ENCODE assay signal across 10 cellular contexts in genomic region chr10:17787087-17787942, GRCh38. TPM values are rescaled to one million over a fixed set of nuclear protein-coding genes. Genes with fewer than 3 reads are reported as not detected.
A peak's percentile ranks its signal among the peaks of the same experiment; 100 is the strongest.
DNase-seq lines count a peak whose midpoint lies in the region; ATAC-seq, FAIRE-seq and TF ChIP-seq lines count a peak whose summit lies in the region.
"Had no signal": no experiment of that assay in that cellular context is flagged by ENCODE, and none has a peak within 500 bp of the region (broad histone marks: within the 10 kb centered on the region; RNA-seq: fewer than 3 reads in every experiment).

No MANE protein-coding gene starts in this region.

- H3K27me3 ChIP-seq in AG04450 (ENCODE audit: control insufficient read depth, insufficient read depth, low read length) (no peaks in the 10 kb centered on the region), HUES6 (ENCODE audit: control insufficient read depth, insufficient read depth, low read length) (no peaks in the 10 kb centered on the region), bronchial epithelial cell (ENCODE audit: control insufficient read depth, insufficient read depth, low read length) (no peaks in the 10 kb centered on the region)

- POLR2A ChIA-PET in AG04450 (lab: Yijun Ruan, JAX): interaction anchor here (0.6 to 1.4 kb wide), 3 partner anchors 26 to 293 kb away, joined by 3 to 6 read pairs (median 4); partner anchors contain the start of gene STAM

- intact Hi-C loops in posterior cingulate gyrus (cut with DNase I): no loop called here

- ATAC-seq in activated naive CD4-positive, alpha-beta T cell treated with anti-CD3 and anti-CD28 coated beads, Interleukin-2, amount 50 U/mL, for 72 hours: no peak

- H3K4me3 ChIP-seq in AG04450 (ENCODE audit: low read depth, low read length) (no peak overlapping the region), HUES6 (ENCODE audit: low read depth, low read length) (no peak overlapping the region), bronchial epithelial cell (ENCODE audit: low read depth, low read length) (no peak overlapping the region)

- H3K9ac ChIP-seq in HUES6 (ENCODE audit: low read length): no peak overlapping the region

- DNase-seq in AG04450 (ENCODE audit: low read depth, low spot score): peak; percentile 86
- peak; percentile 98 for DNase-seq in bronchial epithelial cell (ENCODE audit: low read depth)
- DNase-seq in kidney tubule cell (ENCODE audit: low spot score): peak; percentile 97
- DNase-seq in posterior cingulate gyrus: no peak
- no peak for DNase-seq in activated naive CD4-positive, alpha-beta T cell treated with anti-CD3 and anti-CD28 coated beads, Interleukin-2, amount 50 U/mL, for 72 hours (ENCODE audit: low spot score in 2 of 2)
- no peak for DNase-seq in NOMO-1 treated with DMSO at 0.1 percent for 48 hours (lab: John Stamatoyannopoulos, UW; ENCODE audit: unreplicated experiment)
- DNase-seq in stimulated activated CD4-positive, alpha-beta T cell treated with anti-CD3 and anti-CD28 coated beads, Interleukin-4, amount 100 ng/mL, for 24 hours: no peak
- DNase-seq: activated CD4-positive, alpha-beta T cell treated with anti-CD3 and anti-CD28 coated beads for 48 hours; C1 segment of cervical spinal cord had no signal

- no peak for FAIRE-seq in bronchial epithelial cell (lab: Jason Lieb, UNC)

- TF ChIP-seq CTCF in AG04450 (IDR thresholded peaks at IDR 0.05; ENCODE audit: low read depth, low read length): no peak
- no peak for TF ChIP-seq CTCF in bronchial epithelial cell (IDR thresholded peaks at IDR 0.05; ENCODE audit: insufficient read depth, low read length, severe bottlenecking)

- no peaks in the 10 kb centered on the region for H3K9me3 ChIP-seq in AG04450 (ENCODE audit: control insufficient read depth, insufficient read depth, low read length)
- no peaks in the 10 kb centered on the region for H3K9me3 ChIP-seq in HUES6 (ENCODE audit: control insufficient read depth, insufficient read depth, low read depth, low read length)

- CTCF ChIA-PET in AG04450 (lab: Charles Lee): interaction anchor here (0.6 to 1.4 kb wide), 3 partner anchors 49 to 1037 kb away, joined by 3 to 4 read pairs (median 3); no protein-coding TSS in a partner anchor

- H3K36me3 ChIP-seq in HUES6 (ENCODE audit: control insufficient read depth, insufficient read depth, low read length) (no peaks in the 10 kb centered on the region), bronchial epithelial cell (ENCODE audit: control insufficient read depth, insufficient read depth, low read length) (no peaks in the 10 kb centered on the region)

- no peak overlapping the region for H3K27ac Mint-ChIP-seq in activated naive CD4-positive, alpha-beta T cell treated with anti-CD3 and anti-CD28 coated beads, Interleukin-2, amount 50 U/mL, for 72 hours

- peaks cover 9% of the 10 kb centered on the region; the same call in 1 of the 2 replicates for H3K4me1 ChIP-seq in HUES6 (ENCODE audit: control insufficient read depth, insufficient read depth, low read length)

- no peaks in the 10 kb centered on the region for H3K9me3 Mint-ChIP-seq in activated naive CD4-positive, alpha-beta T cell treated with anti-CD3 and anti-CD28 coated beads, Interleukin-2, amount 50 U/mL, for 72 hours

- H3K27ac ChIP-seq in AG04450 (ENCODE audit: low read depth, low read length) (peak overlapping the region; percentile 52), HUES6 (ENCODE audit: low read depth, low read length) (peak overlapping the region; percentile 1; the same call in 1 of the 2 replicates)

- H3K36me3 Mint-ChIP-seq in activated naive CD4-positive, alpha-beta T cell treated with anti-CD3 and anti-CD28 coated beads, Interleukin-2, amount 50 U/mL, for 72 hours: no peaks in the 10 kb centered on the region

RNA-seq across cellular contexts. Expression of gene MRC1, which starts 21.8 kb away (rescaled TPM):
- not detected in 2 replicates for polyA plus RNA-seq in AG04450 (2011; rRNA removed)
- polyA minus RNA-seq in AG04450 (2011; rRNA and poly(A)+ RNA removed): 0.04 TPM in 1 of 2 replicates, not detected in the other
- total RNA-seq in bronchial epithelial cell: under 0.01 TPM in 2 replicates
- not detected for total RNA-seq in activated naive CD4-positive, alpha-beta T cell treated with anti-CD3 and anti-CD28 coated beads, Interleukin-2, amount 50 U/mL, for 72 hours

RNA-seq across cellular contexts. Expression of gene TMEM236, which starts 35.3 kb away (rescaled TPM):
- 0.01 and 0.02 TPM in 2 replicates for polyA plus RNA-seq in AG04450 (2011; rRNA removed)
- not detected in 2 replicates for polyA minus RNA-seq in AG04450 (2011; rRNA and poly(A)+ RNA removed)
- total RNA-seq in bronchial epithelial cell: under 0.01 and 0.26 TPM in 2 replicates
- total RNA-seq in activated naive CD4-positive, alpha-beta T cell treated with anti-CD3 and anti-CD28 coated beads, Interleukin-2, amount 50 U/mL, for 72 hours: under 1 TPM; 0.05 to 0.18 TPM

Comparison
In these comparisons a context has a peak if more than half of its experiments do, and no peak if none do; other contexts are left out.
1. DNase-seq: peak in AG04450 (single experiment), bronchial epithelial cell (single experiment) and kidney tubule cell (single experiment); none in posterior cingulate gyrus (0 of 10), activated naive CD4-positive, alpha-beta T cell treated with anti-CD3 and anti-CD28 coated beads, Interleukin-2, amount 50 U/mL, for 72 hours (0 of 2), NOMO-1 treated with DMSO at 0.1 percent for 48 hours (single experiment) and stimulated activated CD4-positive, alpha-beta T cell treated with anti-CD3 and anti-CD28 coated beads, Interleukin-4, amount 100 ng/mL, for 24 hours (single experiment).